In genomic region chr1:69765941-69766340, GRCh38 we compare ENCODE assay signal across 15 cellular contexts.
DNase-seq lines count a peak whose midpoint lies in the region; ATAC-seq lines count a peak whose summit lies in the region.
"Had no signal": no experiment of that assay in that cellular context is flagged by ENCODE, and none has a peak within 500 bp of the region (broad histone marks: within the 10 kb centered on the region; RNA-seq: fewer than 3 reads in every experiment).

No MANE protein-coding gene starts in this region.

- H3K27ac ChIP-seq in naive thymus-derived CD4-positive, alpha-beta T cell (ENCODE audit: low read depth, low read length) = no peak overlapping the region
- H3K27ac ChIP-seq: A549, C4-2B had no signal

- no peaks in the 10 kb centered on the region for H3K4me1 Mint-ChIP-seq in naive thymus-derived CD4-positive, alpha-beta T cell
- H3K4me1 Mint-ChIP-seq: B cell; CD4-positive, alpha-beta memory T cell had no signal

- no peak overlapping the region for H3K27ac Mint-ChIP-seq in naive thymus-derived CD4-positive, alpha-beta T cell
- H3K27ac Mint-ChIP-seq: B cell; CD4-positive, alpha-beta memory T cell had no signal

- no peaks in the 10 kb centered on the region for H3K36me3 ChIP-seq in MG63
- no peaks in the 10 kb centered on the region for H3K36me3 ChIP-seq in naive thymus-derived CD4-positive, alpha-beta T cell (ENCODE audit: control insufficient read depth in 2 of 3, insufficient read depth in 3 of 3, low read length in 3 of 3)

- no peaks in the 10 kb centered on the region for H3K36me3 Mint-ChIP-seq in naive thymus-derived CD4-positive, alpha-beta T cell
- H3K36me3 Mint-ChIP-seq: CD4-positive, alpha-beta memory T cell had no signal

- H3K9me3 ChIP-seq in MG63 = no peaks in the 10 kb centered on the region
- no peaks in the 10 kb centered on the region for H3K9me3 ChIP-seq in naive thymus-derived CD4-positive, alpha-beta T cell (ENCODE audit: control insufficient read depth in 2 of 3, low read length in 3 of 3)
- H3K9me3 ChIP-seq: A549 had no signal

- intact Hi-C loops in naive thymus-derived CD4-positive, alpha-beta T cell (cut with micrococcal nuclease) = no loop called here

- H3K4me3 ChIP-seq in MG63 = no peak overlapping the region
- H3K4me3 ChIP-seq in naive thymus-derived CD4-positive, alpha-beta T cell (ENCODE audit: low read length) = no peak overlapping the region
- H3K4me3 ChIP-seq: A549 had no signal

- peaks cover 0 to 5% (median 0%) of the 10 kb centered on the region in 11 donors for H3K9me3 Mint-ChIP-seq in naive thymus-derived CD4-positive, alpha-beta T cell

- H3K27me3 ChIP-seq in MG63 = no peaks in the 10 kb centered on the region
- H3K27me3 ChIP-seq in naive thymus-derived CD4-positive, alpha-beta T cell (ENCODE audit: control insufficient read depth in 2 of 2, insufficient read depth in 2 of 2, low read length in 2 of 2) = no peaks in the 10 kb centered on the region

- POLR2A ChIA-PET in naive thymus-derived CD4-positive, alpha-beta T cell (lab: Charles Lee) = no interaction called here

- H3K4me3 Mint-ChIP-seq in naive thymus-derived CD4-positive, alpha-beta T cell = no peak overlapping the region
- H3K4me3 Mint-ChIP-seq: B cell; CD4-positive, alpha-beta memory T cell had no signal

- CTCF ChIA-PET in naive thymus-derived CD4-positive, alpha-beta T cell (lab: Charles Lee) = no interaction called here

- DNase-seq in GM04503 (ENCODE audit: low read depth) = peak; percentile 0
- DNase-seq in fibroblast of gingiva (ENCODE audit: low read depth) = peak; percentile 55
- DNase-seq in left kidney (ENCODE audit: low read depth, low spot score) = peak; percentile 8
- no peak for DNase-seq in NCI-H748 treated with DMSO at 0.1 percent for 48 hours (lab: John Stamatoyannopoulos, UW)
- DNase-seq in MG63 = no peak
- no peak for DNase-seq in naive thymus-derived CD4-positive, alpha-beta T cell
- DNase-seq in NCI-H2081 (lab: John Stamatoyannopoulos, UW) = no peak
- DNase-seq: CD4-positive, alpha-beta memory T cell; DMS79 treated with DMSO at 0.1 percent for 48 hours; EL; HCEC 1CT had no signal

- ATAC-seq in naive thymus-derived CD4-positive, alpha-beta T cell = no peak
- ATAC-seq: A549, HepG2 had no signal

- H3K27me3 Mint-ChIP-seq in naive thymus-derived CD4-positive, alpha-beta T cell = no peaks in the 10 kb centered on the region
- H3K27me3 Mint-ChIP-seq: B cell; CD4-positive, alpha-beta memory T cell had no signal

- no peaks in the 10 kb centered on the region for H3K4me1 ChIP-seq in naive thymus-derived CD4-positive, alpha-beta T cell (ENCODE audit: control insufficient read depth in 2 of 2, insufficient read depth in 2 of 2, low read length in 2 of 2)
- H3K4me1 ChIP-seq: A549 had no signal

Comparison
In these comparisons a context has a peak if more than half of its experiments do, and no peak if none do; other contexts are left out.
1. DNase-seq: peak in GM04503 (single experiment), fibroblast of gingiva (single experiment) and left kidney (single experiment); none in NCI-H748 treated with DMSO at 0.1 percent for 48 hours (single experiment), MG63 (single experiment), naive thymus-derived CD4-positive, alpha-beta T cell (0 of 9) and NCI-H2081 (0 of 2).